Comparison of ENCODE assay signal across 12 cellular contexts in genomic region chr12:96048392-96048969, GRCh38. TPM values are rescaled to one million over a fixed set of nuclear protein-coding genes. Genes with fewer than 3 reads are reported as not detected.
A peak's percentile ranks its signal among the peaks of the same experiment; 100 is the strongest.
DNase-seq lines count a peak whose midpoint lies in the region; ATAC-seq, FAIRE-seq and TF ChIP-seq lines count a peak whose summit lies in the region.
"Had no signal": no experiment of that assay in that cellular context is flagged by ENCODE, and none has a peak within 500 bp of the region (broad histone marks: within the 10 kb centered on the region; RNA-seq: fewer than 3 reads in every experiment).

No MANE protein-coding gene starts in this region.

- H3K27ac ChIP-seq in pancreas (peak overlapping the region; percentile 58 to 95 (median 74)), SJCRH30 (no peak overlapping the region)

- FAIRE-seq in bronchial epithelial cell (lab: Jason Lieb, UNC) (no peak), pancreas (lab: Jason Lieb, UNC) (no peak)

- no peaks in the 10 kb centered on the region for H3K9me3 ChIP-seq in pancreas
- no peaks in the 10 kb centered on the region for H3K9me3 ChIP-seq in SJCRH30 (replicated peaks)

- no peaks in the 10 kb centered on the region for H3K36me3 Mint-ChIP-seq in activated CD4-positive, alpha-beta T cell treated with anti-CD3 and anti-CD28 coated beads for 36 hours (ENCODE audit: low read depth)

- intact Hi-C loops in activated CD4-positive, alpha-beta T cell treated with anti-CD3 and anti-CD28 coated beads for 36 hours (cut with DNase I, micrococcal nuclease), result loop anchor here (5.0 kb wide), 3 partner anchors 164 to 469 kb away; no protein-coding TSS in a partner anchor
- intact Hi-C loops in pancreas (cut with DNase I), result no loop called here

- POLR2A ChIA-PET in activated CD4-positive, alpha-beta T cell treated with anti-CD3 and anti-CD28 coated beads for 36 hours (lab: Charles Lee), result no interaction called here

- peaks cover 21 to 33% (median 28%) of the 10 kb centered on the region in 3 donors for H3K4me1 ChIP-seq in pancreas
- peaks cover 7% of the 10 kb centered on the region; the same call in 1 of the 2 replicates for H3K4me1 ChIP-seq in SJCRH30

- no peaks in the 10 kb centered on the region for H3K27me3 ChIP-seq in bronchial epithelial cell (ENCODE audit: control insufficient read depth, insufficient read depth, low read length)
- no peaks in the 10 kb centered on the region for H3K27me3 ChIP-seq in pancreas
- no peaks in the 10 kb centered on the region for H3K27me3 ChIP-seq in SJCRH30

- H3K4me3 Mint-ChIP-seq in activated CD4-positive, alpha-beta T cell treated with anti-CD3 and anti-CD28 coated beads for 36 hours, result peak overlapping the region; percentile 9
- H3K4me3 Mint-ChIP-seq: H9 had no signal

- peaks cover 7% of the 10 kb centered on the region for H3K9me3 Mint-ChIP-seq in activated CD4-positive, alpha-beta T cell treated with anti-CD3 and anti-CD28 coated beads for 36 hours (ENCODE audit: low read depth)

- H3K4me1 Mint-ChIP-seq in activated CD4-positive, alpha-beta T cell treated with anti-CD3 and anti-CD28 coated beads for 36 hours, result peaks cover 57% of the 10 kb centered on the region
- H3K4me1 Mint-ChIP-seq: H9 had no signal

- no peak for DNase-seq in activated CD4-positive, alpha-beta T cell treated with anti-CD3 and anti-CD28 coated beads for 36 hours
- no peak for DNase-seq in activated CD4-positive, alpha-beta T cell treated with anti-CD3 and anti-CD28 coated beads, Interleukin-2, amount 50 U/mL, for 4 hours
- DNase-seq in NCI-H748 (lab: John Stamatoyannopoulos, UW; ENCODE audit: unreplicated experiment), result peak; percentile 75
- peak; percentile 37 for DNase-seq in bronchial epithelial cell (ENCODE audit: low read depth)
- no peak for DNase-seq in pancreas
- no peak for DNase-seq in NCI-H226
- no peak for DNase-seq in SJCRH30
- DNase-seq: activated T-cell treated with anti-CD3 and anti-CD28 coated beads for 4 hours, H9, NCI-H1417 treated with DMSO at 0.1 percent for 48 hours had no signal

- CTCF ChIA-PET in activated CD4-positive, alpha-beta T cell treated with anti-CD3 and anti-CD28 coated beads for 36 hours (lab: Charles Lee), result interaction anchor here (0.8 to 3.3 kb wide), 6 partner anchors 13 to 441 kb away, joined by 3 to 13 read pairs (median 4); partner anchors contain the start of gene LTA4H

- ATAC-seq in activated CD4-positive, alpha-beta T cell treated with anti-CD3 and anti-CD28 coated beads for 36 hours, result no peak
- ATAC-seq in pancreas, result peak; percentile 22 to 54 (median 44)
- ATAC-seq in HG02885 (IDR thresholded peaks at IDR 0.05; ENCODE audit: poor library complexity, unreplicated experiment), result no peak

- 20 to 22% methylated on average over 5 of the region's 5 CpGs for WGBS in pancreas, 2 donors

- H3K4me3 ChIP-seq in bronchial epithelial cell (ENCODE audit: low read depth, low read length) (no peak overlapping the region), pancreas (no peak overlapping the region), SJCRH30 (no peak overlapping the region; the same call in 1 of the 2 replicates)

- peak overlapping the region; percentile 92 for H3K27ac Mint-ChIP-seq in activated CD4-positive, alpha-beta T cell treated with anti-CD3 and anti-CD28 coated beads for 36 hours
- H3K27ac Mint-ChIP-seq: H9 had no signal

- no peaks in the 10 kb centered on the region for H3K27me3 Mint-ChIP-seq in activated CD4-positive, alpha-beta T cell treated with anti-CD3 and anti-CD28 coated beads for 36 hours

- TF ChIP-seq CTCF in bronchial epithelial cell (IDR thresholded peaks at IDR 0.05; ENCODE audit: insufficient read depth, low read length, severe bottlenecking) (no peak), pancreas (IDR thresholded peaks at IDR 0.05) (no peak)

- H3K36me3 ChIP-seq in bronchial epithelial cell (ENCODE audit: control insufficient read depth, insufficient read depth, low read length) (no peaks in the 10 kb centered on the region), pancreas (no peaks in the 10 kb centered on the region), SJCRH30 (no peaks in the 10 kb centered on the region)

RNA-seq across cellular contexts. Expression of gene LTA4H, which starts 13.1 kb away (rescaled TPM):
- 100 to 1,000 TPM; 138 to 147 TPM for total RNA-seq in activated CD4-positive, alpha-beta T cell treated with anti-CD3 and anti-CD28 coated beads for 36 hours
- total RNA-seq in bronchial epithelial cell, result 66.2 and 83.5 TPM in 2 replicates
- total RNA-seq in pancreas, result 10 to 100 TPM; 24.7 to 57.1 (median 36.3) TPM
- 10 to 100 TPM; 20.0 to 26.9 TPM for polyA plus RNA-seq in pancreas
- total RNA-seq in SJCRH30 (2014; rRNA removed; shearing (Covaris generic)), result 78.9 and 85.6 TPM in 2 replicates

RNA-seq across cellular contexts. Expression of gene HAL, which starts 52.3 kb away (rescaled TPM):
- total RNA-seq in activated CD4-positive, alpha-beta T cell treated with anti-CD3 and anti-CD28 coated beads for 36 hours, result under 1 TPM; 0.25 to 0.40 TPM
- 0.26 and 0.79 TPM in 2 replicates for total RNA-seq in bronchial epithelial cell
- under 1 TPM in 5 of 6 donors, not detected in 1; 0.08 to 0.70 (median 0.58) TPM for total RNA-seq in pancreas
- 1 to 10 TPM in 1 of 2 donors, under 1 TPM in 1; 0.38 to 1.2 TPM for polyA plus RNA-seq in pancreas
- 0.04 TPM in 1 of 2 replicates, not detected in the other for total RNA-seq in SJCRH30 (2014; rRNA removed; shearing (Covaris generic))
- total RNA-seq: SK-MEL-5 had no signal

Comparison
In these comparisons a context has a peak if more than half of its experiments do, and no peak if none do; other contexts are left out.
1. ATAC-seq: peak in pancreas (4 of 4); none in activated CD4-positive, alpha-beta T cell treated with anti-CD3 and anti-CD28 coated beads for 36 hours (single experiment) and HG02885 (single experiment).
2. DNase-seq: peak in NCI-H748 (single experiment) and bronchial epithelial cell (single experiment); none in activated CD4-positive, alpha-beta T cell treated with anti-CD3 and anti-CD28 coated beads for 36 hours (single experiment), activated CD4-positive, alpha-beta T cell treated with anti-CD3 and anti-CD28 coated beads, Interleukin-2, amount 50 U/mL, for 4 hours (0 of 2), pancreas (0 of 6), NCI-H226 (single experiment) and SJCRH30 (0 of 2).
3. intact Hi-C loops: an anchor here in activated CD4-positive, alpha-beta T cell treated with anti-CD3 and anti-CD28 coated beads for 36 hours (5.0 kb wide); none called in pancreas.